1 cellular context compared by ENCODE assay signal in the genomic region with DNA sequence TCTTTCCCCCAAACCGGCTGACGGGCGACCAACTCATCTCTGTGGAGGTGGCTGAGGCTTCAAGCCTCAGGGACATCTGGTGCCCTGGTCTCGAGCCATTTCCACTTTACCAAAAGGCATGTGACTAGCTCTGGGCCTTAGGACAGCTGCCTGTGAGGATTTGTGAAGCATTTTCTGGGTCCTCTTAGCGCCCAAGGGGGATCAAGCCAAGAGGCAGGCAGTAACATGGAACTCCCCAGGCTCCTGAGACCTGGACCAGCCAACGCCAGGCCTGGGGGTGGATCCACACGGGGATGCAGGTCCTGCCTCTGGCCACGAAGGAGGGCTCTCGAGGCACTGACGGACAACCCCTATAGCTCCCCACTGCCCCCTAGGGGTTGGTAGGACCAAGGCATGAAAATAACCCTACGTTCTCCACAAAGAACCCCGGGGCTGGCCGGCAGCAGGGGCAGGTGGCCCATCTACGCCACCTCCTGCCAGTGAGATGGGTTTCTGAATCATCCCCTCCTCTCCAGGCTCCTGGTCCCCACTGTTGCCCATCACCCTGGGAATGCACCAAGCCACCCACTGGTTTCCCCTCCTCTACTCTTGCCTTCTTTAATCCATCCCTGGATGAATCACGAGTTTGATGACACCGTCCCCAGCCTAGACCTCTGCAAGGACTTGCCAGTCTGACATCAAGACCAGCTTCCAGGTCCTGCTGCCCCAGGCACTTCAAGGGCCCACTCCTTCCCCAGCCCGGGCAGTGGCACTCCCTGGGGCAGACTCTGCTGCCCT.
TF ChIP-seq lines count a peak whose summit lies in the region.

No MANE protein-coding gene starts in this region.

TF ChIP-seq in K562, 482 proteins besides CTCF, POLR2A, EP300 and RAD21 (continued from another document):
- TF ChIP-seq, protein P1, sequence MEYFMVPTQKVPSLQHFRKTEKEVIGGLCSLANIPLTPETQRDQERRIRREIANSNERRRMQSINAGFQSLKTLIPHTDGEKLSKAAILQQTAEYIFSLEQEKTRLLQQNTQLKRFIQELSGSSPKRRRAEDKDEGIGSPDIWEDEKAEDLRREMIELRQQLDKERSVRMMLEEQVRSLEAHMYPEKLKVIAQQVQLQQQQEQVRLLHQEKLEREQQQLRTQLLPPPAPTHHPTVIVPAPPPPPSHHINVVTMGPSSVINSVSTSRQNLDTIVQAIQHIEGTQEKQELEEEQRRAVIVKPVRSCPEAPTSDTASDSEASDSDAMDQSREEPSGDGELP (CRISPR knock-in tag; IDR thresholded peaks at IDR 0.05; ENCODE audit: borderline replicate concordance) = peak; percentile 38; the same call in 1 of the 2 replicates
- TF ChIP-seq NEUROD1 (IDR thresholded peaks at IDR 0.05; ENCODE audit: borderline replicate concordance, low read depth, low read length, partially characterized antibody) = peak; percentile 14
- no peak for TF ChIP-seq GATA2 (CRISPR knock-in tag; IDR thresholded peaks at IDR 0.05)
- 0 out of 2 replicates have a peak, but pooled peaks have one; percentile 20 for TF ChIP-seq RBFOX2 (IDR thresholded peaks at IDR 0.05; ENCODE audit: low read depth, low read length)
- no peak for TF ChIP-seq HNRNPLL (IDR thresholded peaks at IDR 0.05; ENCODE audit: low read depth, low read length, poor library complexity, severe bottlenecking)
- TF ChIP-seq KDM2B (CRISPR knock-in tag; IDR thresholded peaks at IDR 0.05) = no peak
- TF ChIP-seq, protein P2, sequence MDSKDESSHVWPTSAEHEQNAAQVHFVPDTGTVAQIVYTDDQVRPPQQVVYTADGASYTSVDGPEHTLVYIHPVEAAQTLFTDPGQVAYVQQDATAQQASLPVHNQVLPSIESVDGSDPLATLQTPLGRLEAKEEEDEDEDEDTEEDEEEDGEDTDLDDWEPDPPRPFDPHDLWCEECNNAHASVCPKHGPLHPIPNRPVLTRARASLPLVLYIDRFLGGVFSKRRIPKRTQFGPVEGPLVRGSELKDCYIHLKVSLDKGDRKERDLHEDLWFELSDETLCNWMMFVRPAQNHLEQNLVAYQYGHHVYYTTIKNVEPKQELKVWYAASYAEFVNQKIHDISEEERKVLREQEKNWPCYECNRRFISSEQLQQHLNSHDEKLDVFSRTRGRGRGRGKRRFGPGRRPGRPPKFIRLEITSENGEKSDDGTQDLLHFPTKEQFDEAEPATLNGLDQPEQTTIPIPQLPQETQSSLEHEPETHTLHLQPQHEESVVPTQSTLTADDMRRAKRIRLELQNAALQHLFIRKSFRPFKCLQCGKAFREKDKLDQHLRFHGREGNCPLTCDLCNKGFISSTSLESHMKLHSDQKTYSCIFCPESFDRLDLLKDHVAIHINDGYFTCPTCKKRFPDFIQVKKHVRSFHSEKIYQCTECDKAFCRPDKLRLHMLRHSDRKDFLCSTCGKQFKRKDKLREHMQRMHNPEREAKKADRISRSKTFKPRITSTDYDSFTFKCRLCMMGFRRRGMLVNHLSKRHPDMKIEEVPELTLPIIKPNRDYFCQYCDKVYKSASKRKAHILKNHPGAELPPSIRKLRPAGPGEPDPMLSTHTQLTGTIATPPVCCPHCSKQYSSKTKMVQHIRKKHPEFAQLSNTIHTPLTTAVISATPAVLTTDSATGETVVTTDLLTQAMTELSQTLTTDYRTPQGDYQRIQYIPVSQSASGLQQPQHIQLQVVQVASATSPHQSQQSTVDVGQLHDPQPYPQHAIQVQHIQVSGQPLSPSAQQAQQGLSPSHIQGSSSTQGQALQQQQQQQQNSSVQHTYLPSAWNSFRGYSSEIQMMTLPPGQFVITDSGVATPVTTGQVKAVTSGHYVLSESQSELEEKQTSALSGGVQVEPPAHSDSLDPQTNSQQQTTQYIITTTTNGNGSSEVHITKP (IDR thresholded peaks at IDR 0.05; ENCODE audit: partially characterized antibody) = peak; percentile 62
- no peak for TF ChIP-seq ZNF239 (CRISPR knock-in tag; IDR thresholded peaks at IDR 0.05)
